22 cellular contexts compared by ENCODE assay signal in the genomic region with DNA sequence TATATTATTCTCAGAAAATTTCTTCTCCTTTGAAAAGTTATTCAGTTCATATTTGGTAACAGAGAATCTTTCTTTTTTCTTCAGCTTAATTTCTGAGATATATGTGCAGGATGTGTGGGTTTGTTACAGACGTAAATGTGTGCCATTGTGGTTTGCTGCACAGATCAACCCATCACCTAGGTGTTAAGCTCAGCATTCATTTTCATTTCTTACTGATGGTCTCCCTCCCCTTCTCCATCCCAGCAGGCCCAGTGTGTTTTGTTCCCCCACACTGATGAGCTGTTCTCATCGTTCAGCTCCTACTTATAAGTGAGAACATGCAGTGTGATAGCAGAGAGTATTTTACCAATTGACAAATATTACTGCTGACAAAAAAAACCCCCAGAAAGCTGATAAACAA.
DNase-seq lines count a peak whose midpoint lies in the region; ATAC-seq, FAIRE-seq and TF ChIP-seq lines count a peak whose summit lies in the region.
"Had no signal": no experiment of that assay in that cellular context is flagged by ENCODE, and none has a peak within 500 bp of the region (broad histone marks: within the 10 kb centered on the region; RNA-seq: fewer than 3 reads in every experiment).

No MANE protein-coding gene starts in this region.

- ATAC-seq in activated CD8-positive, alpha-beta T cell treated with anti-CD3 and anti-CD28 coated beads for 36 hours, result peak; percentile 49
- ATAC-seq in activated CD8-positive, alpha-beta T cell treated with anti-CD3 and anti-CD28 coated beads, Interleukin-2, amount 10 ng/mL, durations not matched to agents 7 days and 5 days, result no peak
- ATAC-seq in central memory CD8-positive, alpha-beta T cell (replicated peaks; ENCODE audit: extremely low read depth, poor library complexity, severe bottlenecking), result peak; percentile 90
- no peak for ATAC-seq in HG03432 (IDR thresholded peaks at IDR 0.05; ENCODE audit: unreplicated experiment)
- no peak for ATAC-seq in HG03280 (IDR thresholded peaks at IDR 0.05; ENCODE audit: unreplicated experiment)

- no peak overlapping the region for H3K4me3 Mint-ChIP-seq in activated CD8-positive, alpha-beta T cell treated with anti-CD3 and anti-CD28 coated beads for 36 hours
- H3K4me3 Mint-ChIP-seq in activated CD8-positive, alpha-beta T cell treated with anti-CD3 and anti-CD28 coated beads, Interleukin-2, amount 10 ng/mL, durations not matched to agents 7 days and 5 days, result no peak overlapping the region
- H3K4me3 Mint-ChIP-seq in CD8-positive, alpha-beta memory T cell, result peak overlapping the region in 2 of 7 donors; percentile 2 to 16
- H3K4me3 Mint-ChIP-seq in central memory CD8-positive, alpha-beta T cell, result no peak overlapping the region
- no peak overlapping the region for H3K4me3 Mint-ChIP-seq in neural crest cell
- H3K4me3 Mint-ChIP-seq: CD14-positive monocyte; CD4-positive, alpha-beta T cell; HFFc6 had no signal

- no peaks in the 10 kb centered on the region for H3K4me1 Mint-ChIP-seq in activated CD8-positive, alpha-beta T cell treated with anti-CD3 and anti-CD28 coated beads for 36 hours (ENCODE audit: low read depth)
- H3K4me1 Mint-ChIP-seq in activated CD8-positive, alpha-beta T cell treated with anti-CD3 and anti-CD28 coated beads, Interleukin-2, amount 10 ng/mL, durations not matched to agents 7 days and 5 days (ENCODE audit: low read depth), result peaks cover 2% of the 10 kb centered on the region
- H3K4me1 Mint-ChIP-seq in CD8-positive, alpha-beta memory T cell, result peaks cover 0 to 2% (median 0%) of the 10 kb centered on the region in 3 donors
- H3K4me1 Mint-ChIP-seq in central memory CD8-positive, alpha-beta T cell, result no peaks in the 10 kb centered on the region
- no peaks in the 10 kb centered on the region for H3K4me1 Mint-ChIP-seq in neural crest cell
- H3K4me1 Mint-ChIP-seq: CD14-positive monocyte had no signal

- H3K27ac ChIP-seq in CD8-positive, alpha-beta memory T cell (ENCODE audit: low read depth, low read length), result no peak overlapping the region
- H3K27ac ChIP-seq: 22Rv1; BLaER1 treated with 17β-estradiol and CSF1 and Interleukin-3, amounts not matched to agents 10 nM and 100 nM had no signal

- POLR2A ChIA-PET in activated CD8-positive, alpha-beta T cell treated with anti-CD3 and anti-CD28 coated beads for 36 hours (lab: Charles Lee), result no interaction called here
- POLR2A ChIA-PET in activated CD8-positive, alpha-beta T cell treated with anti-CD3 and anti-CD28 coated beads, Interleukin-2, amount 10 ng/mL, durations not matched to agents 7 days and 5 days (lab: Charles Lee), result no interaction called here
- POLR2A ChIA-PET in CD8-positive, alpha-beta memory T cell (lab: Charles Lee), result no interaction called here

- H3K36me3 ChIP-seq in CD8-positive, alpha-beta memory T cell (ENCODE audit: insufficient read depth, low read length), result no peaks in the 10 kb centered on the region
- H3K36me3 ChIP-seq: BE2C; BLaER1 treated with 17β-estradiol and CSF1 and Interleukin-3, amounts not matched to agents 10 nM and 100 nM; HAP-1 had no signal

- H3K27me3 ChIP-seq in CD8-positive, alpha-beta memory T cell (ENCODE audit: insufficient read depth, low read length, poor library complexity, severe bottlenecking), result no peaks in the 10 kb centered on the region
- H3K27me3 ChIP-seq: BE2C; BLaER1 treated with 17β-estradiol and CSF1 and Interleukin-3, amounts not matched to agents 10 nM and 100 nM had no signal

- peaks cover 17% of the 10 kb centered on the region for H3K9me3 Mint-ChIP-seq in activated CD8-positive, alpha-beta T cell treated with anti-CD3 and anti-CD28 coated beads for 36 hours
- H3K9me3 Mint-ChIP-seq in activated CD8-positive, alpha-beta T cell treated with anti-CD3 and anti-CD28 coated beads, Interleukin-2, amount 10 ng/mL, durations not matched to agents 7 days and 5 days (ENCODE audit: insufficient read depth), result peaks cover 17% of the 10 kb centered on the region
- H3K9me3 Mint-ChIP-seq in CD8-positive, alpha-beta memory T cell, result peaks cover 16 to 26% (median 20%) of the 10 kb centered on the region in 5 donors
- H3K9me3 Mint-ChIP-seq in central memory CD8-positive, alpha-beta T cell, result peaks cover 25% of the 10 kb centered on the region
- H3K9me3 Mint-ChIP-seq in neural crest cell, result peaks cover 11% of the 10 kb centered on the region

- TF ChIP-seq CTCF in activated CD8-positive, alpha-beta T cell treated with anti-CD3 and anti-CD28 coated beads for 36 hours (IDR thresholded peaks at IDR 0.05), result no peak
- TF ChIP-seq CTCF in neural crest cell (conservative IDR thresholded peaks at IDR 0.05), result no peak

- peaks cover 5% of the 10 kb centered on the region for H3K9me3 ChIP-seq in CD8-positive, alpha-beta memory T cell (ENCODE audit: low read length)
- H3K9me3 ChIP-seq: BE2C, HAP-1 had no signal

- DNase-seq in activated CD8-positive, alpha-beta T cell treated with anti-CD3 and anti-CD28 coated beads for 36 hours, result no peak
- DNase-seq in activated CD8-positive, alpha-beta T cell treated with anti-CD3 and anti-CD28 coated beads, Interleukin-2, amount 10 ng/mL, durations not matched to agents 7 days and 5 days, result no peak
- peak in 1 of 5 donors; percentile 36 for DNase-seq in CD8-positive, alpha-beta memory T cell
- no peak for DNase-seq in central memory CD8-positive, alpha-beta T cell (ENCODE audit: low spot score in 2 of 2)
- DNase-seq in neural crest cell (ENCODE audit: low read depth, low spot score) (no peak), RCC 7860 (ENCODE audit: low spot score) (no peak)
- DNase-seq: BE2C; Caco-2; CD4-positive, alpha-beta T cell; DND-41; GOT3; HFFc6 had no signal

- no peak overlapping the region for H3K27ac Mint-ChIP-seq in activated CD8-positive, alpha-beta T cell treated with anti-CD3 and anti-CD28 coated beads for 36 hours
- H3K27ac Mint-ChIP-seq in activated CD8-positive, alpha-beta T cell treated with anti-CD3 and anti-CD28 coated beads, Interleukin-2, amount 10 ng/mL, durations not matched to agents 7 days and 5 days, result no peak overlapping the region
- H3K27ac Mint-ChIP-seq in CD8-positive, alpha-beta memory T cell, result peak overlapping the region in 6 of 8 donors; percentile 7 to 82 (median 62)
- H3K27ac Mint-ChIP-seq in central memory CD8-positive, alpha-beta T cell (ENCODE audit: low read depth), result no peak overlapping the region
- peak overlapping the region; percentile 65 for H3K27ac Mint-ChIP-seq in neural crest cell (ENCODE audit: unreplicated experiment)
- H3K27ac Mint-ChIP-seq: CD14-positive monocyte; CD4-positive, alpha-beta T cell; HFFc6 had no signal

- H3K4me1 ChIP-seq in CD8-positive, alpha-beta memory T cell (ENCODE audit: insufficient read depth, low read length), result no peaks in the 10 kb centered on the region
- H3K4me1 ChIP-seq: BE2C; BLaER1 treated with 17β-estradiol and CSF1 and Interleukin-3, amounts not matched to agents 10 nM and 100 nM; Caco-2; HAP-1 had no signal

- CTCF ChIA-PET in activated CD8-positive, alpha-beta T cell treated with anti-CD3 and anti-CD28 coated beads for 36 hours (lab: Charles Lee), result no interaction called here
- CTCF ChIA-PET in activated CD8-positive, alpha-beta T cell treated with anti-CD3 and anti-CD28 coated beads, Interleukin-2, amount 10 ng/mL, durations not matched to agents 7 days and 5 days (lab: Charles Lee), result no interaction called here
- CTCF ChIA-PET in CD8-positive, alpha-beta memory T cell (lab: Charles Lee), result no interaction called here

- no peaks in the 10 kb centered on the region for H3K36me3 Mint-ChIP-seq in activated CD8-positive, alpha-beta T cell treated with anti-CD3 and anti-CD28 coated beads for 36 hours (ENCODE audit: low read depth)
- no peaks in the 10 kb centered on the region for H3K36me3 Mint-ChIP-seq in activated CD8-positive, alpha-beta T cell treated with anti-CD3 and anti-CD28 coated beads, Interleukin-2, amount 10 ng/mL, durations not matched to agents 7 days and 5 days (ENCODE audit: low read depth)
- H3K36me3 Mint-ChIP-seq in CD8-positive, alpha-beta memory T cell, result peaks cover 0 to 10% (median 0%) of the 10 kb centered on the region in 3 donors
- no peaks in the 10 kb centered on the region for H3K36me3 Mint-ChIP-seq in central memory CD8-positive, alpha-beta T cell (ENCODE audit: insufficient read depth)
- peaks cover 8% of the 10 kb centered on the region for H3K36me3 Mint-ChIP-seq in neural crest cell (ENCODE audit: low read depth)
- H3K36me3 Mint-ChIP-seq: CD14-positive monocyte had no signal

- H3K27me3 Mint-ChIP-seq in activated CD8-positive, alpha-beta T cell treated with anti-CD3 and anti-CD28 coated beads for 36 hours, result no peaks in the 10 kb centered on the region
- no peaks in the 10 kb centered on the region for H3K27me3 Mint-ChIP-seq in activated CD8-positive, alpha-beta T cell treated with anti-CD3 and anti-CD28 coated beads, Interleukin-2, amount 10 ng/mL, durations not matched to agents 7 days and 5 days (ENCODE audit: low read depth)
- H3K27me3 Mint-ChIP-seq in CD8-positive, alpha-beta memory T cell, result peaks cover 0 to 2% of the 10 kb centered on the region in 2 donors
- no peaks in the 10 kb centered on the region for H3K27me3 Mint-ChIP-seq in central memory CD8-positive, alpha-beta T cell
- no peaks in the 10 kb centered on the region for H3K27me3 Mint-ChIP-seq in neural crest cell (ENCODE audit: low read depth)
- H3K27me3 Mint-ChIP-seq: CD4-positive, alpha-beta T cell had no signal

- no peak for FAIRE-seq in RCC 7860 (lab: Jason Lieb, UNC)
- FAIRE-seq: A204.1, G401.6, GM12892, H54 had no signal

- no peak overlapping the region for H3K4me3 ChIP-seq in CD8-positive, alpha-beta memory T cell (ENCODE audit: low read length)
- H3K4me3 ChIP-seq: BLaER1 treated with 17β-estradiol and CSF1 and Interleukin-3, amounts not matched to agents 10 nM and 100 nM; HAP-1 had no signal

- intact Hi-C loops in activated CD8-positive, alpha-beta T cell treated with anti-CD3 and anti-CD28 coated beads for 36 hours (cut with micrococcal nuclease), result no loop called here

Comparison
In these comparisons a context has a peak if more than half of its experiments do, and no peak if none do; other contexts are left out.
1. ATAC-seq: peak in activated CD8-positive, alpha-beta T cell treated with anti-CD3 and anti-CD28 coated beads for 36 hours (single experiment) and central memory CD8-positive, alpha-beta T cell (single experiment); none in activated CD8-positive, alpha-beta T cell treated with anti-CD3 and anti-CD28 coated beads, Interleukin-2, amount 10 ng/mL, durations not matched to agents 7 days and 5 days (single experiment), HG03432 (single experiment) and HG03280 (single experiment).
2. H3K27ac Mint-ChIP-seq: peak in CD8-positive, alpha-beta memory T cell (6 of 8) and neural crest cell (single experiment); none in activated CD8-positive, alpha-beta T cell treated with anti-CD3 and anti-CD28 coated beads for 36 hours (single experiment), activated CD8-positive, alpha-beta T cell treated with anti-CD3 and anti-CD28 coated beads, Interleukin-2, amount 10 ng/mL, durations not matched to agents 7 days and 5 days (single experiment) and central memory CD8-positive, alpha-beta T cell (single experiment).